In the genomic region with DNA sequence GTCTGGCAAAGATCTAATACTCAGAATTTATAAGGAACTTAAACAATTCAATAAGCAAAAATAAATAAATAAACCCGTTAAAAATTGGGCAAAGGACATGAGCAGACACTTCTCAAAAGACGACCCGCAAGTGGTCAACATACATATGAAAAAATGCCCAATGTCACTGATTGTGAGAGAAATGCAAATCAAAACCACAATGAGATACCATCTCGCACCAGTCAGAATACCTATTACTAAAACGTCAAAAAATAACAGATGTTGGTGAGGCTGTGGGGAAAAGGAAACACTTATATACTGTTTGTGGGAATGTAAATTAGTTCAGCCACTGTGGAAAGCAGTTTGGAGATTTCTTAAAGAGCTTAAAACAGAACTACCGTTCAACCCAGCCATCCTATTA, we compare ENCODE assay signal across 22 cellular contexts.
DNase-seq lines count a peak whose midpoint lies in the region; ATAC-seq, FAIRE-seq and TF ChIP-seq lines count a peak whose summit lies in the region.
"Had no signal": no experiment of that assay in that cellular context is flagged by ENCODE, and none has a peak within 500 bp of the region (broad histone marks: within the 10 kb centered on the region; RNA-seq: fewer than 3 reads in every experiment).

No MANE protein-coding gene starts in this region.

- H3K27me3 Mint-ChIP-seq in stimulated activated naive B cell treated with anti-CD40 and anti-IgM and Interleukin-4, amounts not matched to agents 10 μg/mL and 1 μg/mL and 100 μg/mL, for 72 hours: peaks cover 5 to 9% of the 10 kb centered on the region in 2 donors
- H3K27me3 Mint-ChIP-seq in nephron progenitor cell (ENCODE audit: low read depth, poor library complexity): no peaks in the 10 kb centered on the region

- peak; percentile 69 for FAIRE-seq in GM12892 (lab: Jason Lieb, UNC)
- FAIRE-seq: H54, RCC 7860 had no signal

- no peak overlapping the region for H3K4me3 Mint-ChIP-seq in stimulated activated naive B cell treated with anti-CD40 and anti-IgM and Interleukin-4, amounts not matched to agents 10 μg/mL and 1 μg/mL and 100 μg/mL, for 72 hours
- no peak overlapping the region for H3K4me3 Mint-ChIP-seq in nephron progenitor cell
- H3K4me3 Mint-ChIP-seq: CD14-positive monocyte had no signal

- DNase-seq in GM12892 (ENCODE audit: insufficient read length) (no peak), GM13976 (ENCODE audit: low spot score) (no peak), nephron progenitor cell (no peak)
- no peak for DNase-seq in stimulated activated naive B cell treated with anti-CD40 and anti-IgM and Interleukin-4, amounts not matched to agents 10 μg/mL and 1 μg/mL and 100 μg/mL, for 72 hours
- DNase-seq: 8988T, DND-41, MM.1S, NCI-H1092, NCI-H146, NCI-H2029 treated with DMSO at 0.1 percent for 48 hours, NCI-H2171, NCI-H446, NCI-H526 treated with DMSO at 0.1 percent for 48 hours, SW 1271 had no signal

- no peaks in the 10 kb centered on the region for H3K36me3 Mint-ChIP-seq in stimulated activated naive B cell treated with anti-CD40 and anti-IgM and Interleukin-4, amounts not matched to agents 10 μg/mL and 1 μg/mL and 100 μg/mL, for 72 hours
- no peaks in the 10 kb centered on the region for H3K36me3 Mint-ChIP-seq in nephron progenitor cell (ENCODE audit: low read depth)
- H3K36me3 Mint-ChIP-seq: CD14-positive monocyte had no signal

- no peak for TF ChIP-seq CTCF in GM13976 (IDR thresholded peaks at IDR 0.05; ENCODE audit: borderline replicate concordance, control extremely low read depth, extremely low read depth, insufficient read depth, missing control alignments)
- no peak for TF ChIP-seq CTCF in nephron progenitor cell (IDR thresholded peaks at IDR 0.05)

- peaks cover 0 to 2% of the 10 kb centered on the region in 2 donors for H3K9me3 Mint-ChIP-seq in stimulated activated naive B cell treated with anti-CD40 and anti-IgM and Interleukin-4, amounts not matched to agents 10 μg/mL and 1 μg/mL and 100 μg/mL, for 72 hours
- H3K9me3 Mint-ChIP-seq in nephron progenitor cell: no peaks in the 10 kb centered on the region

- peaks cover 0 to 2% of the 10 kb centered on the region in 2 donors for H3K4me1 Mint-ChIP-seq in stimulated activated naive B cell treated with anti-CD40 and anti-IgM and Interleukin-4, amounts not matched to agents 10 μg/mL and 1 μg/mL and 100 μg/mL, for 72 hours
- no peaks in the 10 kb centered on the region for H3K4me1 Mint-ChIP-seq in nephron progenitor cell
- H3K4me1 Mint-ChIP-seq: CD14-positive monocyte had no signal

- no peak overlapping the region for H3K27ac Mint-ChIP-seq in stimulated activated naive B cell treated with anti-CD40 and anti-IgM and Interleukin-4, amounts not matched to agents 10 μg/mL and 1 μg/mL and 100 μg/mL, for 72 hours
- H3K27ac Mint-ChIP-seq in nephron progenitor cell: no peak overlapping the region
- H3K27ac Mint-ChIP-seq: CD14-positive monocyte had no signal

- in situ Hi-C loops in GM13976 (cut with MboI; ENCODE audit: low sequenced_read_pairs, unreplicated experiment): no loop called here

- no peak for TF ChIP-seq POLR2A in GM12892 (IDR thresholded peaks at IDR 0.05; ENCODE audit: low read depth, low read length)

- ATAC-seq in GM18870 (IDR thresholded peaks at IDR 0.05; ENCODE audit: unreplicated experiment) (peak; percentile 63), GM21619 (IDR thresholded peaks at IDR 0.05; ENCODE audit: unreplicated experiment) (peak; percentile 57), HG02981 (IDR thresholded peaks at IDR 0.05; ENCODE audit: unreplicated experiment) (peak; percentile 74), HG03442 (IDR thresholded peaks at IDR 0.05; ENCODE audit: unreplicated experiment) (no peak)
- no peak for ATAC-seq in stimulated activated naive B cell treated with anti-CD40 and anti-IgM and Interleukin-4, amounts not matched to agents 10 μg/mL and 1 μg/mL and 100 μg/mL, for 72 hours (replicated peaks)
- ATAC-seq: Right ventricle myocardium inferior had no signal

Comparison
In these comparisons a context has a peak if more than half of its experiments do, and no peak if none do; other contexts are left out.
1. ATAC-seq: peak in GM18870 (single experiment), GM21619 (single experiment) and HG02981 (single experiment); none in HG03442 (single experiment) and stimulated activated naive B cell treated with anti-CD40 and anti-IgM and Interleukin-4, amounts not matched to agents 10 μg/mL and 1 μg/mL and 100 μg/mL, for 72 hours (0 of 2).